ENCODE assay signal across 23 cellular contexts in the genomic region with DNA sequence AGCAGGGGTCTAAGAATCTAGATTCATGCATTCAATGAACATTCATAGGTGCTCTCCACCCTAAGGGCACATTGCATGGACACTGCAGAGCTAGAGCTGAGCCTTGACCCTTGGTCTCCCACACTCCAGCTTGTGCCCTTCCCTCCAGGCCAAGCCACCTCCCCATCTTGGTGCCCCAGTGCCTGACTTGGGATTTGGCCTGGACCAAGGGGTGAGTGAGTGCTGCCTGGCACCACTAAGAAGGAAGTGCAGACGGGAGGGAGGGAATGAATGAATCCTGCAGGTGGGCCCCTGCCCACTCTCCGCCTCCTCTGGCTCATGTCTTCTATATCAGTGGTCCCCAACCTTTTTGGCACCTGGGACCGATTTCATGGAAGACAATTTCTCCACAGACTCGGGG.
DNase-seq lines count a peak whose midpoint lies in the region; TF ChIP-seq lines count a peak whose summit lies in the region.
"Had no signal": no experiment of that assay in that cellular context is flagged by ENCODE, and none has a peak within 500 bp of the region (broad histone marks: within the 10 kb centered on the region; RNA-seq: fewer than 3 reads in every experiment).

No MANE protein-coding gene starts in this region.

- CTCF ChIA-PET in mammary epithelial cell (lab: Charles Lee; ENCODE audit: low non-redundant PET) = no interaction called here

- 86% methylated on average over 4 of the region's 4 CpGs for WGBS in mammary epithelial cell (ENCODE audit: low coverage, missing lambda C conversion rate)
- WGBS in trophoblast cell (ENCODE audit: extremely low coverage, insufficient coverage, insufficient read length) = no CpG with 5 or more reads among the region's 4 CpGs

- no peak overlapping the region for H3K23ac ChIP-seq in trophoblast cell (ENCODE audit: low read length)

- dilution Hi-C loops in mammary epithelial cell (cut with HindIII; ENCODE audit: low sequenced_read_pairs) = loop anchor here (5.0 kb wide), 3 partner anchors 38 to 212 kb away; no protein-coding TSS in a partner anchor

- no peak overlapping the region for H2BK5ac ChIP-seq in trophoblast cell (ENCODE audit: low read depth, low read length, poor library complexity)

- H3K36me3 ChIP-seq in mammary epithelial cell (ENCODE audit: insufficient read depth, low read length) (no peaks in the 10 kb centered on the region), trophoblast cell (ENCODE audit: control insufficient read depth in 1 of 2, insufficient read depth in 2 of 2, low read length in 2 of 2) (no peaks in the 10 kb centered on the region)
- H3K36me3 ChIP-seq: BE2C, BLaER1 had no signal

- H4K12ac ChIP-seq in trophoblast cell (ENCODE audit: low read depth, low read length) = no peak overlapping the region

- H3K79me2 ChIP-seq in mammary epithelial cell (ENCODE audit: insufficient read depth, low read length) = no peaks in the 10 kb centered on the region
- no peaks in the 10 kb centered on the region for H3K79me2 ChIP-seq in trophoblast cell (ENCODE audit: control insufficient read depth, insufficient read depth, low read length, poor library complexity)

- H2BK120ac ChIP-seq in trophoblast cell (ENCODE audit: insufficient read depth, low read length, poor library complexity) = no peak overlapping the region

- no peak for TF ChIP-seq CTCF in coronary artery (IDR thresholded peaks at IDR 0.05)
- no peak for TF ChIP-seq CTCF in mammary epithelial cell (conservative IDR thresholded peaks at IDR 0.05 in 1 of 2, IDR thresholded peaks at IDR 0.05 in 1 of 2; ENCODE audit: extremely low read depth in 1 of 2, insufficient read depth in 1 of 2, low read depth in 1 of 2, low read length in 2 of 2)

- DNase-seq in coronary artery (ENCODE audit: low spot score) (peak; percentile 69), mesenteric fat pad (ENCODE audit: low spot score) (peak; percentile 59), posterior vena cava (ENCODE audit: low spot score) (peak; percentile 36), mammary epithelial cell (no peak), NCI-H774 (lab: John Stamatoyannopoulos, UW) (no peak), trophoblast cell (no peak)
- DNase-seq: 8988T; ACHN; BE2C; C1 segment of cervical spinal cord; CD4-positive, alpha-beta memory T cell; CD4-positive, CD25-positive, alpha-beta regulatory T cell; CD8-positive, alpha-beta memory T cell; COR-L47; DMS 273 treated with DMSO at 0.1 percent for 48 hours; DMS153; DMS53; DMS79; DND-41; EL; GDM1 had no signal

- H3K27ac ChIP-seq in coronary artery = peak overlapping the region in 1 of 2 donors; percentile 40
- H3K27ac ChIP-seq in mammary epithelial cell (ENCODE audit: insufficient read depth, low read depth, low read length) = no peak overlapping the region
- no peak overlapping the region for H3K27ac ChIP-seq in trophoblast cell (ENCODE audit: low read depth, low read length)
- H3K27ac ChIP-seq: BLaER1 had no signal

- no peak overlapping the region for H4K91ac ChIP-seq in trophoblast cell (ENCODE audit: low read depth, low read length)

- H3K4me1 ChIP-seq in mammary epithelial cell (ENCODE audit: insufficient read depth, low read length) = no peaks in the 10 kb centered on the region
- no peaks in the 10 kb centered on the region for H3K4me1 ChIP-seq in trophoblast cell (ENCODE audit: control insufficient read depth in 1 of 2, insufficient read depth in 2 of 2, low read length in 2 of 2)
- H3K4me1 ChIP-seq: BLaER1 had no signal

- intact Hi-C loops in posterior vena cava (cut with DNase I) = no loop called here
- intact Hi-C loops in mammary epithelial cell (cut with micrococcal nuclease) = no loop called here

- in situ Hi-C loops in mammary epithelial cell (cut with MboI; ENCODE audit: low sequenced_read_pairs in 2 of 2) = no loop called here

- no peak overlapping the region for H2AK5ac ChIP-seq in trophoblast cell (ENCODE audit: low read length)

- H3K4me2 ChIP-seq in mammary epithelial cell (ENCODE audit: insufficient read depth, low read depth, low read length) (no peak overlapping the region), trophoblast cell (ENCODE audit: low read length) (no peak overlapping the region)
- H3K4me2 ChIP-seq: BLaER1 had no signal

- no peak overlapping the region for H3K14ac ChIP-seq in trophoblast cell (ENCODE audit: low read length)

- no peaks in the 10 kb centered on the region for H3K79me1 ChIP-seq in trophoblast cell (ENCODE audit: low read length)

- H3K9me3 ChIP-seq in mammary epithelial cell (replicated peaks; ENCODE audit: insufficient read depth, low read length) = no peaks in the 10 kb centered on the region
- no peaks in the 10 kb centered on the region for H3K9me3 ChIP-seq in trophoblast cell (ENCODE audit: insufficient read depth, low read depth, low read length)
- H3K9me3 ChIP-seq: BE2C, BLaER1 had no signal

- BruUV-seq in mammary epithelial cell (replicated peaks; lab: Mats Ljungman, UMichigan) = no TSS peak

- H3K18ac ChIP-seq in trophoblast cell (ENCODE audit: low read length) = no peak overlapping the region

- H3K27me3 ChIP-seq in mammary epithelial cell (ENCODE audit: insufficient read depth, low read length) = no peaks in the 10 kb centered on the region
- H3K27me3 ChIP-seq in trophoblast cell (ENCODE audit: insufficient read depth, low read length) = no peaks in the 10 kb centered on the region
- H3K27me3 ChIP-seq: BE2C, BLaER1 had no signal

- H3K4ac ChIP-seq in trophoblast cell (ENCODE audit: low read depth, low read length) = no peak overlapping the region

- H3K9ac ChIP-seq in mammary epithelial cell (ENCODE audit: insufficient read depth, low read length) = no peak overlapping the region
- no peak overlapping the region for H3K9ac ChIP-seq in trophoblast cell (ENCODE audit: low read length)
- H3K9ac ChIP-seq: BLaER1 had no signal

- H4K20me1 ChIP-seq in mammary epithelial cell (ENCODE audit: insufficient read depth, low read length) = no peaks in the 10 kb centered on the region
- H4K20me1 ChIP-seq: BLaER1 had no signal

- H3K4me3 ChIP-seq in coronary artery = no peak overlapping the region
- no peak overlapping the region for H3K4me3 ChIP-seq in mammary epithelial cell (replicated peaks in 1 of 3; ENCODE audit: insufficient read depth in 1 of 3, low read depth in 2 of 3, low read length in 3 of 3)
- H3K4me3 ChIP-seq in trophoblast cell (ENCODE audit: low read depth, low read length) = no peak overlapping the region
- H3K4me3 ChIP-seq: BLaER1, GM12878 had no signal

- H2AFZ ChIP-seq in mammary epithelial cell (ENCODE audit: low read depth, low read length) = no peak overlapping the region
- no peak overlapping the region for H2AFZ ChIP-seq in trophoblast cell (ENCODE audit: insufficient read depth, low read length, poor library complexity)

- no peak overlapping the region for H2BK12ac ChIP-seq in trophoblast cell (ENCODE audit: low read length)

- H4K8ac ChIP-seq in trophoblast cell (ENCODE audit: low read depth, low read length) = no peak overlapping the region

Comparison
In these comparisons a context has a peak if more than half of its experiments do, and no peak if none do; other contexts are left out.
1. DNase-seq: peak in coronary artery (single experiment), mesenteric fat pad (single experiment) and posterior vena cava (single experiment); none in mammary epithelial cell (single experiment), NCI-H774 (single experiment) and trophoblast cell (0 of 2).